7 cellular contexts compared by ENCODE assay signal in the genomic region with DNA sequence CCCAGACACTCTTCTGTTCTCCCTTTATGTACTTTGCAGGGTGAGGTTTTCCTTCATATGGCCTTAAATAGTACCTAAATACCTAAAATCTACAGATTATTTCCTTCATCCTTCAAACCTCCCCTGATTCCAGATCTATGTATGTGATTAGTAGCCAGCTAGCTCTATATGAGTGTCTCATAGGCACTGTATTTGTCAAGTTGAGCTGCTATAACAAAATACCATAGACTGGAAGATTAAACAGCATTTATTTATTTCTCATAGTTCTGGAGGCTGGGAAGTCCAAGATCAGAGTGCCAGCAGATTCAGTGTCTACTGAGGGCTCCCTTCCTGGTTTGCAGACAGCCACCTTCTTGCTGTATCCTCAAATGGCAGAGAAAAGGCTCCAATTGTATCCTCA.
"Had no signal": no experiment of that assay in that cellular context is flagged by ENCODE, and none has a peak within 500 bp of the region (broad histone marks: within the 10 kb centered on the region; RNA-seq: fewer than 3 reads in every experiment).

No MANE protein-coding gene starts in this region.

- H2AFZ ChIP-seq: GM23248, GM23338 had no signal

- H3K27ac ChIP-seq: GM23248 had no signal

- H3K9ac ChIP-seq: GM23248 had no signal

- H3K36me3 ChIP-seq: HAP-1 had no signal

- FAIRE-seq: H1, H54 had no signal

- H3K4me1 ChIP-seq: HAP-1 had no signal

- H3K9me3 ChIP-seq: HAP-1 had no signal

- H3K4me2 ChIP-seq: GM23338 had no signal

- H3K4me3 ChIP-seq: GM23248, GM23338, HAP-1 had no signal

- DNase-seq: GM23248, GOT3, HFFc6 had no signal
